ENCODE assay signal across 8 cellular contexts in the genomic region with DNA sequence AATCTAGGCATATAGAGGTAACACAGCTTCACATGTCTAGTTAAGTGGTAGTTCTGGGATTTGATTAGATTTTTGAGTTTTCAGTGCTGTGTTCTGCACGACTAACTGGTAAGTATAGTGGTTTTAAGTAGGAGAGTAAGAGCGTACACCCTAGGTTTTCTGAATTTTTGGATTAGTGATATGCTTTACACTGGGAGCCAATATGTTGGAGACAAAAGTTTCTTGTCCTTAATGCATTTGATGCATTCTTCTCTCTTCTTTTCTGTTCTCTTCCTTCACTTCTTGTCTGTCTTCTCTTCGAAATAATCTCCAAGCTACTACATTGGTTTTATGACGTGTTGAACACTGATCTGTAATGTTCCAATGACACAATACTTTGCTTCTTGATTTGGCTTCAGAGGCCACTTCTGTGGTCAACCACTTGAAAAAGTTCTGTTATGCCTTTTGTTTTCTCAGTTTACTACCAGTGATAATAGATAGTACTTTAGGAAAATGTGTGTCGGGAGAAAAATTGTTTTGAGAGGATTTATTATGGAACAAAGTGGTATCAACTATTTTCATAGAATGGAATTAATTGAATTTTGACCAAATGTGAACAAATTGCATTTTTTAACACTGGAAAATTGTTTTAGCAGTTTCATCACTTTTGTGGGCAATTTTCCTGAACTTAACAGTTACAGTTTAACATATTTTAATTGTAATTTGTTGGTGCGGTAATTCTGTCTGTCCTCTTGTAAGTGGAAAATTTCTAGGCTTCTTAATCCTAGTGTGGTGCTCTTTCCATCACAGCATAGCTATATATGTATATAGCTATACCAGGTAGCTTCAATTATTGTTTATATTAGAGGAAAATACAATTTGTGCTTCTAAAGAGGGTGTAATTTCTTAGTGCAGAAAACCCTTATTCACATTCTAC. TPM values are rescaled to one million over a fixed set of nuclear protein-coding genes. Genes with fewer than 3 reads are reported as not detected.
DNase-seq lines count a peak whose midpoint lies in the region; ATAC-seq and TF ChIP-seq lines count a peak whose summit lies in the region.

No MANE protein-coding gene starts in this region.

- no peaks in the 10 kb centered on the region for H3K36me3 ChIP-seq in upper lobe of right lung

- intact Hi-C loops in upper lobe of right lung (cut with DNase I), result no loop called here

- peaks cover 9% of the 10 kb centered on the region for H3K4me1 ChIP-seq in upper lobe of right lung

- H3K4me3 ChIP-seq in upper lobe of right lung, result peak overlapping the region; percentile 86

- ATAC-seq in left lobe of liver, result peak; percentile 5
- ATAC-seq in upper lobe of right lung, result no peak
- no peak for ATAC-seq in HG03520 (IDR thresholded peaks at IDR 0.05; ENCODE audit: unreplicated experiment)
- ATAC-seq in GM21825 (IDR thresholded peaks at IDR 0.05; ENCODE audit: unreplicated experiment), result no peak

- H3K9me3 Mint-ChIP-seq in activated naive CD4-positive, alpha-beta T cell treated with anti-CD3 and anti-CD28 coated beads, Interleukin-2, amount 50 U/mL, for 24 hours, result no peaks in the 10 kb centered on the region
- H3K9me3 Mint-ChIP-seq in T-helper 1 cell treated with Interleukin-12 subunit alpha and Interleukin-12 subunit beta and Interleukin-4 antibody, amounts not matched to agents 30 μg/mL and 1 μg/mL, for 36 hours, result no peaks in the 10 kb centered on the region

- H3K9me3 ChIP-seq in upper lobe of right lung, result no peaks in the 10 kb centered on the region

- H3K27ac ChIP-seq in upper lobe of right lung, result peak overlapping the region; percentile 56

- peaks cover 7% of the 10 kb centered on the region for H3K27me3 ChIP-seq in upper lobe of right lung

- H3K27me3 Mint-ChIP-seq in activated naive CD4-positive, alpha-beta T cell treated with anti-CD3 and anti-CD28 coated beads, Interleukin-2, amount 50 U/mL, for 24 hours, result no peaks in the 10 kb centered on the region
- H3K27me3 Mint-ChIP-seq in T-helper 1 cell treated with Interleukin-12 subunit alpha and Interleukin-12 subunit beta and Interleukin-4 antibody, amounts not matched to agents 30 μg/mL and 1 μg/mL, for 36 hours (ENCODE audit: low read depth), result no peaks in the 10 kb centered on the region

- peaks cover 68% of the 10 kb centered on the region for H3K4me1 Mint-ChIP-seq in activated naive CD4-positive, alpha-beta T cell treated with anti-CD3 and anti-CD28 coated beads, Interleukin-2, amount 50 U/mL, for 24 hours
- peaks cover 49% of the 10 kb centered on the region for H3K4me1 Mint-ChIP-seq in T-helper 1 cell treated with Interleukin-12 subunit alpha and Interleukin-12 subunit beta and Interleukin-4 antibody, amounts not matched to agents 30 μg/mL and 1 μg/mL, for 36 hours (ENCODE audit: low read depth)

- peaks cover 10% of the 10 kb centered on the region for H3K36me3 Mint-ChIP-seq in activated naive CD4-positive, alpha-beta T cell treated with anti-CD3 and anti-CD28 coated beads, Interleukin-2, amount 50 U/mL, for 24 hours
- H3K36me3 Mint-ChIP-seq in T-helper 1 cell treated with Interleukin-12 subunit alpha and Interleukin-12 subunit beta and Interleukin-4 antibody, amounts not matched to agents 30 μg/mL and 1 μg/mL, for 36 hours (ENCODE audit: low read depth), result peaks cover 56% of the 10 kb centered on the region

- peak overlapping the region; percentile 81 for H3K27ac Mint-ChIP-seq in activated naive CD4-positive, alpha-beta T cell treated with anti-CD3 and anti-CD28 coated beads, Interleukin-2, amount 50 U/mL, for 24 hours
- peak overlapping the region; percentile 79 for H3K27ac Mint-ChIP-seq in T-helper 1 cell treated with Interleukin-12 subunit alpha and Interleukin-12 subunit beta and Interleukin-4 antibody, amounts not matched to agents 30 μg/mL and 1 μg/mL, for 36 hours

- DNase-seq in activated naive CD4-positive, alpha-beta T cell (lab: John Stamatoyannopoulos, UW), result no peak
- DNase-seq in left lobe of liver (ENCODE audit: low spot score) (no peak), upper lobe of right lung (no peak), NCI-H2081 treated with DMSO at 0.1 percent for 48 hours (lab: John Stamatoyannopoulos, UW) (no peak)

- TF ChIP-seq CTCF in upper lobe of right lung (IDR thresholded peaks at IDR 0.05), result no peak

- H3K4me3 Mint-ChIP-seq in activated naive CD4-positive, alpha-beta T cell treated with anti-CD3 and anti-CD28 coated beads, Interleukin-2, amount 50 U/mL, for 24 hours, result peak overlapping the region; percentile 91
- H3K4me3 Mint-ChIP-seq in T-helper 1 cell treated with Interleukin-12 subunit alpha and Interleukin-12 subunit beta and Interleukin-4 antibody, amounts not matched to agents 30 μg/mL and 1 μg/mL, for 36 hours, result peak overlapping the region; percentile 91

RNA-seq across cellular contexts. Expression of gene PDE3B, which starts 2.6 kb away (rescaled TPM):
- 41.1 TPM for total RNA-seq in left lobe of liver
- 28.5 TPM for total RNA-seq in upper lobe of right lung
